In genomic region chr12:114163766-114164165, GRCh38 we compare ENCODE assay signal across 18 cellular contexts.
DNase-seq lines count a peak whose midpoint lies in the region; ATAC-seq and TF ChIP-seq lines count a peak whose summit lies in the region.
"Had no signal": no experiment of that assay in that cellular context is flagged by ENCODE, and none has a peak within 500 bp of the region (broad histone marks: within the 10 kb centered on the region; RNA-seq: fewer than 3 reads in every experiment).

No MANE protein-coding gene starts in this region.

- H3K36me3 Mint-ChIP-seq in WTC11: no peaks in the 10 kb centered on the region
- H3K36me3 Mint-ChIP-seq: natural killer cell had no signal

- DNase-seq in LHCN-M2 (ENCODE audit: low read depth) (peak; percentile 26), amniotic epithelial cell (ENCODE audit: low read depth) (peak; percentile 17), iris pigment epithelial cell (ENCODE audit: low read depth) (peak; percentile 56), WTC11 (ENCODE audit: low spot score) (no peak), SKM-1 (lab: John Stamatoyannopoulos, UW; ENCODE audit: unreplicated experiment) (no peak)
- DNase-seq: activated CD4-positive, alpha-beta T cell treated with anti-CD3 and anti-CD28 coated beads for 4 hours; hypothalamus; left ventricle myocardium superior; natural killer cell; NCI-H1930; NCI-H82; retina; stimulated activated CD4-positive, alpha-beta T cell treated with anti-CD3 and anti-CD28 coated beads, Interleukin-2, amount 100 ng/mL, for 48 hours; stimulated activated naive CD4-positive, alpha-beta T cell had no signal

- no peak overlapping the region for H3K4me3 ChIP-seq in BLaER1 treated with 17β-estradiol and CSF1 and Interleukin-3, amounts not matched to agents 10 nM and 100 nM
- H3K4me3 ChIP-seq: ascending aorta had no signal

- POLR2A ChIA-PET in WTC11 (lab: Charles Lee): no interaction called here

- H3K4me1 ChIP-seq in BLaER1 treated with 17β-estradiol and CSF1 and Interleukin-3, amounts not matched to agents 10 nM and 100 nM: peaks cover 0 to 33% (median 6%) of the 10 kb centered on the region in 10 experiments; a peak in 11 of 20 replicates
- H3K4me1 ChIP-seq: ascending aorta had no signal

- CTCF ChIA-PET in WTC11 (lab: Charles Lee): interaction anchor here (1.6 kb wide), 1 partner anchor 183 kb away, joined by 6 read pairs; no protein-coding TSS in a partner anchor

- no peak for TF ChIP-seq CTCF in WTC11 (IDR thresholded peaks at IDR 0.05)

- no peaks in the 10 kb centered on the region for H4K20me1 ChIP-seq in BLaER1 treated with 17β-estradiol and CSF1 and Interleukin-3, amounts not matched to agents 10 nM and 100 nM

- H3K27ac ChIP-seq in BLaER1 treated with 17β-estradiol and CSF1 and Interleukin-3, amounts not matched to agents 10 nM and 100 nM: peak overlapping the region in 1 of 11 experiments; percentile 24; a peak in 2 of 22 replicates
- H3K27ac ChIP-seq: ascending aorta had no signal

- H3K9me3 ChIP-seq in BLaER1 treated with 17β-estradiol and CSF1 and Interleukin-3, amounts not matched to agents 10 nM and 100 nM (replicated peaks in 1 of 11): no peaks in the 10 kb centered on the region
- H3K9me3 ChIP-seq: ascending aorta had no signal

- no peaks in the 10 kb centered on the region; the same call in 1 of the 2 replicates for H3K9me3 Mint-ChIP-seq in WTC11
- H3K9me3 Mint-ChIP-seq: natural killer cell had no signal

- H3K9ac ChIP-seq in BLaER1 treated with 17β-estradiol and CSF1 and Interleukin-3, amounts not matched to agents 10 nM and 100 nM: no peak overlapping the region

- no peaks in the 10 kb centered on the region for H3K36me3 ChIP-seq in BLaER1 treated with 17β-estradiol and CSF1 and Interleukin-3, amounts not matched to agents 10 nM and 100 nM
- H3K36me3 ChIP-seq: ascending aorta had no signal

- no peak overlapping the region for H3K4me3 Mint-ChIP-seq in WTC11
- H3K4me3 Mint-ChIP-seq: natural killer cell had no signal

- H3K27me3 Mint-ChIP-seq in WTC11 (ENCODE audit: low read depth): peaks cover 33% of the 10 kb centered on the region

- no peaks in the 10 kb centered on the region for H3K27me3 ChIP-seq in BLaER1 treated with 17β-estradiol and CSF1 and Interleukin-3, amounts not matched to agents 10 nM and 100 nM
- H3K27me3 ChIP-seq: ascending aorta had no signal

- H3K4me1 Mint-ChIP-seq in WTC11: no peaks in the 10 kb centered on the region
- H3K4me1 Mint-ChIP-seq: natural killer cell had no signal

- no peak overlapping the region for H3K27ac Mint-ChIP-seq in WTC11
- H3K27ac Mint-ChIP-seq: natural killer cell had no signal

- no peak for ATAC-seq in WTC11
- ATAC-seq in HG03135 (IDR thresholded peaks at IDR 0.05; ENCODE audit: unreplicated experiment): no peak
- no peak for ATAC-seq in HG03439 (IDR thresholded peaks at IDR 0.05; ENCODE audit: unreplicated experiment)
- ATAC-seq: left ventricle myocardium superior, natural killer cell had no signal

- H3K4me2 ChIP-seq in BLaER1 treated with 17β-estradiol and CSF1 and Interleukin-3, amounts not matched to agents 10 nM and 100 nM: peak overlapping the region in 6 of 11 experiments; percentile 3 to 58 (median 38); a peak in 11 of 22 replicates

TF ChIP-seq in WTC11, 78 proteins besides CTCF, POLR2A, EP300 and RAD21:
- no peak for TF ChIP-seq ZNF396 (CRISPR knock-in tag; IDR thresholded peaks at IDR 0.05; ENCODE audit: borderline replicate concordance)

Comparison
In these comparisons a context has a peak if more than half of its experiments do, and no peak if none do; other contexts are left out.
1. DNase-seq: peak in LHCN-M2 (single experiment), amniotic epithelial cell (single experiment) and iris pigment epithelial cell (single experiment); none in WTC11 (single experiment) and SKM-1 (single experiment).